ENCODE assay signal across 25 cellular contexts in the genomic region with DNA sequence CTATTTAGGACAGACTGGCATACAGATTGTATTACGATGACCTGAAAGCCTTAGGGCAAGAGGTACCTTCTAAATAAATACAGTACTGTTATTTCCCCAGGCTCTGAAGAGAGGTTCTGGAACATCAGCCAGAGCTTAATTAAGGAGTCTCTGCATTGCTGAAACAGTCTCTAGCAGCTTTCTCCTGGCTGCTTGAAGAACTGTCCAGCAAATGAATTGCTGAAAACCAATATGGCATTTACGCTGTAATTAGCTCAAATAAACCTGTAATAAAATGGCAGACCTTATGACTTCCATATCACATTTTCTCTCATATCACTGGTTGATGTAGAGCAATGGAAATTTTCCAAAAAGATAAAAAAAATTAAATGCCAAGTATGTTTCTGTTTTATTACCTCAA.
"Had no signal": no experiment of that assay in that cellular context is flagged by ENCODE, and none has a peak within 500 bp of the region (broad histone marks: within the 10 kb centered on the region; RNA-seq: fewer than 3 reads in every experiment).

No MANE protein-coding gene starts in this region.

- H3K36me3 ChIP-seq: brain microvascular endothelial cell, colonic mucosa, lower lobe of right lung, right atrium auricular region, thyroid gland had no signal

- H3K4me1 Mint-ChIP-seq: activated CD4-positive, alpha-beta T cell treated with anti-CD3 and anti-CD28 coated beads, Interleukin-2, amount 10 ng/mL, durations not matched to agents 24 days and 14 days; activated naive CD8-positive, alpha-beta T cell treated with anti-CD3 and anti-CD28 coated beads, Interleukin-2, amount 10 ng/mL, durations not matched to agents 7 days and 5 days; activated T-helper 17 cell treated with anti-CD3 and anti-CD28 coated beads, Interleukin-2, amount 50 U/mL, for 72 hours; central memory CD8-positive, alpha-beta T cell; endodermal cell; mesothelial cell of epicardium; nephron had no signal

- H3K36me3 Mint-ChIP-seq: activated naive CD8-positive, alpha-beta T cell treated with anti-CD3 and anti-CD28 coated beads, Interleukin-2, amount 10 ng/mL, durations not matched to agents 7 days and 5 days; mesothelial cell of epicardium had no signal

- H3K4me3 Mint-ChIP-seq: activated CD4-positive, alpha-beta T cell treated with anti-CD3 and anti-CD28 coated beads, Interleukin-2, amount 10 ng/mL, durations not matched to agents 24 days and 14 days; activated CD8-positive, alpha-beta T cell treated with anti-CD3 and anti-CD28 coated beads for 36 hours; activated naive CD8-positive, alpha-beta T cell treated with anti-CD3 and anti-CD28 coated beads, Interleukin-2, amount 10 ng/mL, durations not matched to agents 7 days and 5 days; activated T-helper 17 cell treated with anti-CD3 and anti-CD28 coated beads, Interleukin-2, amount 50 U/mL, for 72 hours; central memory CD8-positive, alpha-beta T cell; endodermal cell; mesothelial cell of epicardium; nephron had no signal

- H3K27me3 ChIP-seq: brain microvascular endothelial cell, colonic mucosa, right atrium auricular region, thyroid gland had no signal

- H3K9me3 Mint-ChIP-seq: endodermal cell, nephron had no signal

- H3K27me3 Mint-ChIP-seq: activated CD4-positive, alpha-beta T cell treated with anti-CD3 and anti-CD28 coated beads, Interleukin-2, amount 10 ng/mL, durations not matched to agents 24 days and 14 days; activated CD8-positive, alpha-beta T cell treated with anti-CD3 and anti-CD28 coated beads for 36 hours; activated naive CD8-positive, alpha-beta T cell treated with anti-CD3 and anti-CD28 coated beads, Interleukin-2, amount 10 ng/mL, durations not matched to agents 7 days and 5 days; activated T-helper 17 cell treated with anti-CD3 and anti-CD28 coated beads, Interleukin-2, amount 50 U/mL, for 72 hours; central memory CD8-positive, alpha-beta T cell; progenitor cell of endocrine pancreas had no signal

- ATAC-seq: activated CD8-positive, alpha-beta T cell treated with anti-CD3 and anti-CD28 coated beads for 36 hours; activated T-helper 17 cell treated with anti-CD3 and anti-CD28 coated beads, Interleukin-2, amount 50 U/mL, for 72 hours; lower lobe of right lung had no signal

- H3K27ac Mint-ChIP-seq: activated CD4-positive, alpha-beta T cell treated with anti-CD3 and anti-CD28 coated beads, Interleukin-2, amount 10 ng/mL, durations not matched to agents 24 days and 14 days; activated CD8-positive, alpha-beta T cell treated with anti-CD3 and anti-CD28 coated beads for 36 hours; activated naive CD8-positive, alpha-beta T cell treated with anti-CD3 and anti-CD28 coated beads, Interleukin-2, amount 10 ng/mL, durations not matched to agents 7 days and 5 days; activated T-helper 17 cell treated with anti-CD3 and anti-CD28 coated beads, Interleukin-2, amount 50 U/mL, for 72 hours; endodermal cell; mesothelial cell of epicardium; nephron; progenitor cell of endocrine pancreas had no signal

- H3K4me3 ChIP-seq: colonic mucosa, lower lobe of right lung, right atrium auricular region, thyroid gland had no signal

- H3K27ac ChIP-seq: brain microvascular endothelial cell, colonic mucosa, lower lobe of right lung, right atrium auricular region, thyroid gland had no signal

- H3K4me1 ChIP-seq: colonic mucosa, lower lobe of right lung, right atrium auricular region, thyroid gland had no signal

- DNase-seq: activated CD4-positive, alpha-beta T cell treated with anti-CD3 and anti-CD28 coated beads, Interleukin-2, amount 10 ng/mL, durations not matched to agents 24 days and 14 days; activated CD8-positive, alpha-beta T cell treated with anti-CD3 and anti-CD28 coated beads for 36 hours; activated naive CD4-positive, alpha-beta T cell treated with Interleukin-2 at 50 U/mL for 16 hours; activated naive CD8-positive, alpha-beta T cell treated with anti-CD3 and anti-CD28 coated beads, Interleukin-2, amount 10 ng/mL, durations not matched to agents 7 days and 5 days; activated T-cell treated with anti-CD3 and anti-CD28 coated beads, Interleukin-2, amount 50 U/mL, for 1 hour; amygdala; brain microvascular endothelial cell; colonic mucosa; endodermal cell; erythroblast; foreskin melanocyte; glutamatergic neuron; hypothalamus; lower lobe of right lung; stimulated activated CD4-positive, alpha-beta T cell treated with anti-CD3 and anti-CD28 coated beads, Interleukin-2, amount 100 ng/mL, for 24 hours; stimulated activated naive CD4-positive, alpha-beta T cell treated with Interleukin-2 at 50 U/mL for 16 hours; T-helper 1 cell; T-helper 9 cell; thyroid gland had no signal

- H3K9me3 ChIP-seq: colonic mucosa, lower lobe of right lung, right atrium auricular region, thyroid gland had no signal
